Comparison of ENCODE assay signal across 8 cellular contexts in genomic region chr3:43296565-43296964, GRCh38. TPM values are rescaled to one million over a fixed set of nuclear protein-coding genes. Genes with fewer than 3 reads are reported as not detected.
DNase-seq lines count a peak whose midpoint lies in the region; ATAC-seq and TF ChIP-seq lines count a peak whose summit lies in the region.

No MANE protein-coding gene starts in this region.

- H3K4me3 Mint-ChIP-seq in natural killer cell treated with Interleukin-12 subunit alpha and Interleukin-12 subunit beta and Interleukin-15 and Interleukin-18, amount 100 ng/mL, for 72 hours = peak overlapping the region; percentile 83

- peak; percentile 87 to 93 for ATAC-seq in natural killer cell treated with Interleukin-12 subunit alpha and Interleukin-12 subunit beta and Interleukin-15 and Interleukin-18, amount 100 ng/mL, for 72 hours

- peak overlapping the region; percentile 79 to 90 for H3K27ac Mint-ChIP-seq in natural killer cell treated with Interleukin-12 subunit alpha and Interleukin-12 subunit beta and Interleukin-15 and Interleukin-18, amount 100 ng/mL, for 72 hours

- H3K27me3 Mint-ChIP-seq in natural killer cell treated with Interleukin-12 subunit alpha and Interleukin-12 subunit beta and Interleukin-15 and Interleukin-18, amount 100 ng/mL, for 72 hours = no peaks in the 10 kb centered on the region

- no peak for TF ChIP-seq CTCF in GM10248 (IDR thresholded peaks at IDR 0.05; ENCODE audit: control extremely low read depth, extremely low read depth, low read depth, missing control alignments)
- no peak for TF ChIP-seq CTCF in HEK293 (tag by site-specific recombination; IDR thresholded peaks at IDR 0.05)

- DNase-seq in GM10248 (ENCODE audit: extremely low spot score) (peak; percentile 37), NOMO-1 treated with DMSO at 0.1 percent for 48 hours (lab: John Stamatoyannopoulos, UW; ENCODE audit: unreplicated experiment) (peak; percentile 92), RKO (ENCODE audit: low spot score) (no peak), GOT3 (lab: John Stamatoyannopoulos, UW) (no peak), hepatic stellate cell (ENCODE audit: low spot score) (no peak)
- peak; percentile 83 for DNase-seq in activated effector memory CD4-positive, alpha-beta T cell treated with anti-CD3 and anti-CD28 coated beads, Interleukin-2, amount 50 U/mL, for 16 hours
- DNase-seq in natural killer cell treated with Interleukin-12 subunit alpha and Interleukin-12 subunit beta and Interleukin-15 and Interleukin-18, amount 100 ng/mL, for 72 hours (ENCODE audit: low spot score) = peak; percentile 82

- H3K36me3 Mint-ChIP-seq in natural killer cell treated with Interleukin-12 subunit alpha and Interleukin-12 subunit beta and Interleukin-15 and Interleukin-18, amount 100 ng/mL, for 72 hours = no peaks in the 10 kb centered on the region

- no peak overlapping the region for H3K27ac ChIP-seq in HEK293 (ENCODE audit: extremely low read depth, low read depth, low read length)

- no peaks in the 10 kb centered on the region for H3K9me3 ChIP-seq in HEK293 (ENCODE audit: control insufficient read depth, insufficient read depth, low read depth, low read length)

- H3K4me1 Mint-ChIP-seq in natural killer cell treated with Interleukin-12 subunit alpha and Interleukin-12 subunit beta and Interleukin-15 and Interleukin-18, amount 100 ng/mL, for 72 hours (ENCODE audit: low read depth in 2 of 2) = peaks cover 46 to 64% of the 10 kb centered on the region in 2 donors

- no peaks in the 10 kb centered on the region for H3K4me1 ChIP-seq in HEK293 (ENCODE audit: control insufficient read depth, insufficient read depth, low read length)

- H3K9me3 Mint-ChIP-seq in natural killer cell treated with Interleukin-12 subunit alpha and Interleukin-12 subunit beta and Interleukin-15 and Interleukin-18, amount 100 ng/mL, for 72 hours = no peaks in the 10 kb centered on the region

- H3K4me3 ChIP-seq in HEK293 (ENCODE audit: low read depth, low read length) = no peak overlapping the region

- CTCF ChIA-PET in GM10248 (lab: Yijun Ruan, JAX) (interaction anchor here (0.8 to 1.7 kb wide), 5 partner anchors 9 to 29 kb away, joined by 3 to 7 read pairs (median 4); partner anchors contain the start of gene SNRK), HEK293 (lab: Yijun Ruan, JAX) (no interaction called here)

- POLR2A ChIA-PET in GM10248 (lab: Yijun Ruan, JAX) (no interaction called here), HEK293 (lab: Yijun Ruan, JAX) (no interaction called here)

- peaks cover 0 to 4% of the 10 kb centered on the region in 2 experiments; a peak in 1 of 3 replicates for H3K36me3 ChIP-seq in HEK293 (ENCODE audit: control insufficient read depth in 2 of 2, insufficient read depth in 1 of 2, low read length in 2 of 2)

TF ChIP-seq in HEK293, 187 proteins besides CTCF, POLR2A, EP300 and RAD21:
- peak; percentile 34; the same call in 1 of the 2 replicates for TF ChIP-seq EGR2 (tag by site-specific recombination; IDR thresholded peaks at IDR 0.05; ENCODE audit: low read depth)
- TF ChIP-seq ZNF580 (tag by site-specific recombination; IDR thresholded peaks at IDR 0.05) = no peak
- TF ChIP-seq ZFHX2 (tag by site-specific recombination; conservative IDR thresholded peaks at IDR 0.05) = peak; percentile 58

RNA-seq across cellular contexts. Expression of gene SNRK, which starts 10.2 kb away (rescaled TPM):
- total RNA-seq in natural killer cell treated with Interleukin-12 subunit alpha and Interleukin-12 subunit beta and Interleukin-15 and Interleukin-18, amount 100 ng/mL, for 72 hours = 10 to 100 TPM; 41.9 to 45.4 TPM

Comparison
In these comparisons a context has a peak if more than half of its experiments do, and no peak if none do; other contexts are left out.
1. DNase-seq: peak in GM10248 (single experiment), NOMO-1 treated with DMSO at 0.1 percent for 48 hours (single experiment), activated effector memory CD4-positive, alpha-beta T cell treated with anti-CD3 and anti-CD28 coated beads, Interleukin-2, amount 50 U/mL, for 16 hours (single experiment) and natural killer cell treated with Interleukin-12 subunit alpha and Interleukin-12 subunit beta and Interleukin-15 and Interleukin-18, amount 100 ng/mL, for 72 hours (single experiment); none in RKO (single experiment), GOT3 (single experiment) and hepatic stellate cell (single experiment).